In the genomic region with DNA sequence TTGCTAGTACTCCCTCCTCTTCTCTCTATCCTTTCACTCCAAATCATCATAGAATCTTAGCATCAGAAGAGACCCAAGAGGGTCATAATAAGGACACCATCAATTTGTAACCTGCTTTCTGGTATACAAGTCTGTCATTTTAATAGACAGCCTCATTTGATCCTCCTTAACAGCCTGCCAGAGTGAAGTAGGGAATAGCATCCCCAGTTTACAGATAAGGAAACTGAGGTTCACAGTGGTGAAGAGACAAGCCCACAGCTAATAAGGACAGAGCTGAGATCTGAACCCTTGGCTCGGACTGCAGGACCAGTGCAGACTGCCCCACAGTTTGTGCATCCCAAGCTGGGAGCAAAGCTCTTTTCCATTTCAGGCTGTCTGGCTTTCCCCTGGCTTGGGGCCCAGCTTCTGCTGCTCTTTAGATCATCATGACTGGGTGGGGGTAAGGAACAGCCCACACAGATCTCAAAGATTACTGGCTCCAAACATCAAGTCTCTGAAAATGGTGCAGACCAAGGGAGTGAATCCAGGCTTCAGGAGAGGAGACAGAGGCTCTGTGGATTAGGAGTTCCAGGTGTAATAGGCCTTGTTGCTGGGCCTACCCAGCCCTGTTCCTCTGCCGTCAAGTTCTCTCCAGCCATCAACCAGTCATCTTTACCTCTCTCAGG, we compare ENCODE assay signal across 12 cellular contexts. TPM values are rescaled to one million over a fixed set of nuclear protein-coding genes. Genes with fewer than 3 reads are reported as not detected.
DNase-seq lines count a peak whose midpoint lies in the region; ATAC-seq and TF ChIP-seq lines count a peak whose summit lies in the region.
"Had no signal": no experiment of that assay in that cellular context is flagged by ENCODE, and none has a peak within 500 bp of the region (broad histone marks: within the 10 kb centered on the region; RNA-seq: fewer than 3 reads in every experiment).

No MANE protein-coding gene starts in this region.

- 46 to 92% methylated on average over 2 of the region's 2 CpGs for WGBS in thyroid gland, 2 donors

- no peak overlapping the region for H3K27ac Mint-ChIP-seq in activated T-helper 17 cell treated with anti-CD3 and anti-CD28 coated beads, Interleukin-2, amount 50 U/mL, for 72 hours

- intact Hi-C loops in left colon (cut with DNase I, micrococcal nuclease) (loop anchor here in 1 of 2 donors (10.0 kb wide), 1 partner anchor 102 kb away; no protein-coding TSS in a partner anchor), thyroid gland (cut with DNase I) (no loop called here)

- TF ChIP-seq POLR2A in thyroid gland (IDR thresholded peaks at IDR 0.05) = no peak

- ATAC-seq in left colon = no peak
- no peak for ATAC-seq in activated T-helper 17 cell treated with anti-CD3 and anti-CD28 coated beads, Interleukin-2, amount 50 U/mL, for 72 hours (replicated peaks)
- no peak for ATAC-seq in GM21529 (IDR thresholded peaks at IDR 0.05; ENCODE audit: unreplicated experiment)
- ATAC-seq in HG03442 (IDR thresholded peaks at IDR 0.05; ENCODE audit: unreplicated experiment) = no peak

- no peaks in the 10 kb centered on the region for H3K36me3 Mint-ChIP-seq in activated T-helper 17 cell treated with anti-CD3 and anti-CD28 coated beads, Interleukin-2, amount 50 U/mL, for 72 hours (ENCODE audit: low read depth)

- no peak overlapping the region for H3K4me3 ChIP-seq in thyroid gland (replicated peaks in 1 of 3)

- peaks cover 3% of the 10 kb centered on the region for H3K4me1 Mint-ChIP-seq in activated T-helper 17 cell treated with anti-CD3 and anti-CD28 coated beads, Interleukin-2, amount 50 U/mL, for 72 hours

- peak; percentile 64 for DNase-seq in DMS 273 (lab: John Stamatoyannopoulos, UW; ENCODE audit: unreplicated experiment)
- no peak for DNase-seq in DMS 273 treated with DMSO at 0.1 percent for 48 hours (lab: John Stamatoyannopoulos, UW)
- DNase-seq in cerebellar cortex (ENCODE audit: low spot score) = peak; percentile 21
- peak; percentile 49 to 73 for DNase-seq in left colon
- peak; percentile 20 to 27 for DNase-seq in thyroid gland
- DNase-seq: DMS79; midbrain; stimulated activated CD4-positive, alpha-beta T cell treated with anti-CD3 and anti-CD28 coated beads, Interleukin-12 subunit alpha, Interleukin-12 subunit beta, amount 100 ng/mL, for 4 hours had no signal

- peaks cover 0 to 12% of the 10 kb centered on the region in 2 donors for H3K4me1 ChIP-seq in thyroid gland

- no peak for TF ChIP-seq CTCF in thyroid gland (IDR thresholded peaks at IDR 0.05)

- no peaks in the 10 kb centered on the region for H3K36me3 ChIP-seq in thyroid gland

- H3K4me3 Mint-ChIP-seq in activated T-helper 17 cell treated with anti-CD3 and anti-CD28 coated beads, Interleukin-2, amount 50 U/mL, for 72 hours = no peak overlapping the region

- H3K9me3 Mint-ChIP-seq in activated T-helper 17 cell treated with anti-CD3 and anti-CD28 coated beads, Interleukin-2, amount 50 U/mL, for 72 hours = no peaks in the 10 kb centered on the region

- H3K27ac ChIP-seq in thyroid gland = no peak overlapping the region
- H3K27ac ChIP-seq: 22Rv1 had no signal

- no peaks in the 10 kb centered on the region for H3K9me3 ChIP-seq in thyroid gland

- no peaks in the 10 kb centered on the region for H3K27me3 Mint-ChIP-seq in activated T-helper 17 cell treated with anti-CD3 and anti-CD28 coated beads, Interleukin-2, amount 50 U/mL, for 72 hours

- no peaks in the 10 kb centered on the region for H3K27me3 ChIP-seq in thyroid gland

RNA-seq across cellular contexts. Expression of gene IGFBP4, which starts 10.3 kb away (rescaled TPM):
- total RNA-seq in left colon (100 to 1,000 TPM; 148 to 209 TPM), thyroid gland (100 to 1,000 TPM; 234 to 334 (median 274) TPM)
- total RNA-seq in activated T-helper 17 cell treated with anti-CD3 and anti-CD28 coated beads, Interleukin-2, amount 50 U/mL, for 72 hours = 10 to 100 TPM in 1 of 2 donors, 1 to 10 TPM in 1; 5.3 to 33.8 TPM

RNA-seq across cellular contexts. Expression of gene TOP2A, which starts 15.3 kb away (rescaled TPM):
- total RNA-seq in left colon (10 to 100 TPM; 10.9 to 30.3 TPM), thyroid gland (1 to 10 TPM in 3 of 4 donors, under 1 TPM in 1; 0.20 to 5.2 (median 2.2) TPM)
- 100 to 1,000 TPM; 230 to 257 TPM for total RNA-seq in activated T-helper 17 cell treated with anti-CD3 and anti-CD28 coated beads, Interleukin-2, amount 50 U/mL, for 72 hours

Comparison
In these comparisons a context has a peak if more than half of its experiments do, and no peak if none do; other contexts are left out.
1. RNA of gene IGFBP4, which starts 10.3 kb away (total RNA-seq): 234 to 334 TPM in thyroid gland and 148 to 209 TPM in left colon; 5.3 to 33.8 TPM in activated T-helper 17 cell treated with anti-CD3 and anti-CD28 coated beads, Interleukin-2, amount 50 U/mL, for 72 hours; every median in the first group is over 4 times any median in the second.
2. RNA of gene TOP2A, which starts 15.3 kb away (total RNA-seq): 230 to 257 TPM in activated T-helper 17 cell treated with anti-CD3 and anti-CD28 coated beads, Interleukin-2, amount 50 U/mL, for 72 hours; 10.9 to 30.3 TPM in left colon and 0.20 to 5.2 TPM in thyroid gland; every median in the first group is over 4 times any median in the second.